1 cellular context compared by ENCODE assay signal in the genomic region with DNA sequence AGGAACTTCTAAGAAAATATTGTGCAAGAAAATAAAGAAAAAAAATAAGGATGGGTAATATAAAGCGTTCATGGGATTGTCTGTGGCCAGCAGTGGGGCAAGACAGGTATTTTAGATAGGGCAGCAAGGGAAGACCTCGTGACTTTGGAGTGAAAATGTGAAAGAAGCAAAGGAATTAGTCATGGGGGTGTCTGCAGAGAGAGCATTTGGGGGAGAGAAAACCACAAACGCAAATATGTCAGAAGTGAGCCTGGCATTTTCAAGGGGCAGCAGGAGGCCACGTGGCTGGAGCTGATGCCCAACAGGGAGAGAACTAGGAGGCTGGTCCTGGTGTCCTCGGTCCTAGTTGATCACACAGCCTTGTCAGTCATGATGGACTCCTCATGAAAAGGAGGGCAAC.
TF ChIP-seq lines count a peak whose summit lies in the region.

No MANE protein-coding gene starts in this region.

TF ChIP-seq in IMR-90, 13 proteins besides CTCF, POLR2A, EP300 and RAD21:
- no peak for TF ChIP-seq CHD1 (IDR thresholded peaks at IDR 0.05; ENCODE audit: low read depth, low read length)
- TF ChIP-seq CEBPB (IDR thresholded peaks at IDR 0.05; ENCODE audit: low read depth, low read length): no peak
- TF ChIP-seq NFE2L2 (IDR thresholded peaks at IDR 0.05; ENCODE audit: low read depth, low read length): no peak
